Comparison of ENCODE assay signal across 13 cellular contexts in the genomic region with DNA sequence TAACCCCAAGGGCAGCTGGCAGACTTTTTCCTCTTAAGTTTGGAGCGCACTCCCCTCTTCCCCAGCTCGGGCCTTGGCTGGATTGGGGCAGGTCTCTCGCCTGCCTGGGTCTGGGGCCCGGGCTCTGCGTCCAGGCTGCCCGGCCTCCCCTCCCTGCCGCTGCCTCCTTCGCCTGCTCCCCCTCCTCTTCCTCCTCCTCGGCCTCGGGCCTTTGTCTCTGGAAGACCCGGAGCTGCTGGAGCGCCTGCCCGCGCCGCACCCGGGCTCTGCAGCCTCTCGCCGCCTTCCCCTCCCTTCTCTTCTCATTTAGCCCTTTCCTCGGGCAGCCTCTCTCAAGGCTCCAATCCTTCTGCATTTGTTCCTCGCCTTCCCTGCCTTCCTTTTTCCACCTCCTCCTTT.
DNase-seq lines count a peak whose midpoint lies in the region; ATAC-seq, FAIRE-seq and TF ChIP-seq lines count a peak whose summit lies in the region.
"Had no signal": no experiment of that assay in that cellular context is flagged by ENCODE, and none has a peak within 500 bp of the region (broad histone marks: within the 10 kb centered on the region; RNA-seq: fewer than 3 reads in every experiment).

No MANE protein-coding gene starts in this region.

- BruUV-seq in K562 (replicated peaks; lab: Mats Ljungman, UMichigan): no TSS peak

- CTCF ChIA-PET in K562 (lab: Yijun Ruan, JAX; ENCODE audit: low intra/inter-chr PET ratio): no interaction called here

- H3K18ac ChIP-seq in H9 (ENCODE audit: insufficient read length, low read depth, low read length): peak overlapping the region; percentile 47

- H3K27me3 ChIP-seq in H9 (ENCODE audit: insufficient read depth, low read length): no peaks in the 10 kb centered on the region; the same call in 1 of the 2 replicates
- no peaks in the 10 kb centered on the region for H3K27me3 ChIP-seq in K562 (ENCODE audit: control insufficient read depth in 2 of 2, insufficient read depth in 2 of 2, low read length in 2 of 2)
- H3K27me3 ChIP-seq in skeletal muscle tissue (ENCODE audit: control insufficient read depth in 3 of 3, insufficient read depth in 3 of 3, low read length in 3 of 3): no peaks in the 10 kb centered on the region

- H4K5ac ChIP-seq in H9 (ENCODE audit: insufficient read length, low read depth, low read length): no peak overlapping the region

- H3K4me1 Mint-ChIP-seq in H9: peaks cover 31 to 46% of the 10 kb centered on the region in 2 experiments

- TF ChIP-seq CTCF in H9 (conservative IDR thresholded peaks at IDR 0.05) (no peak), K562 (IDR thresholded peaks at IDR 0.05 in 2 of 3, conservative IDR thresholded peaks at IDR 0.05 in 1 of 3; ENCODE audit: insufficient read depth in 2 of 3, low read depth in 1 of 3, low read length in 3 of 3) (no peak)

- H3K9me3 Mint-ChIP-seq in H9: no peaks in the 10 kb centered on the region
- H3K9me3 Mint-ChIP-seq: effector memory CD8-positive, alpha-beta T cell had no signal

- H2BK12ac ChIP-seq in H9 (ENCODE audit: insufficient read length, low read depth, low read length): no peak overlapping the region

- TF ChIP-seq RAD21 in K562 (CRISPR knock-in tag; conservative IDR thresholded peaks at IDR 0.05 in 1 of 2, IDR thresholded peaks at IDR 0.05 in 1 of 2): no peak

- no peak overlapping the region for H3K23ac ChIP-seq in H9 (ENCODE audit: insufficient read length, low read depth, low read length)

- H3K79me1 ChIP-seq in H9 (ENCODE audit: insufficient read depth, low read depth, low read length, poor library complexity, severe bottlenecking): no peaks in the 10 kb centered on the region

- H2BK20ac ChIP-seq in H9 (ENCODE audit: low read depth, low read length, poor library complexity, severe bottlenecking): no peak overlapping the region

- H3K79me2 ChIP-seq in H9 (ENCODE audit: insufficient read depth, low read length) (no peaks in the 10 kb centered on the region), K562 (ENCODE audit: control insufficient read depth, insufficient read depth, low read length) (peaks cover 9% of the 10 kb centered on the region; the same call in 2 of the 3 replicates)

- FAIRE-seq in K562 (lab: Jason Lieb, UNC): no peak
- FAIRE-seq: TTC549 had no signal

- no peak overlapping the region for H4K8ac ChIP-seq in H9 (replicated peaks; ENCODE audit: insufficient read length, low read depth, low read length)

- no peak overlapping the region for H3K4ac ChIP-seq in H9 (ENCODE audit: low read depth, low read length)

- H2BK15ac ChIP-seq in H9 (ENCODE audit: low read depth, low read length): no peak overlapping the region

- H3K9ac ChIP-seq in H9 (ENCODE audit: extremely low read depth, insufficient read length, low read length): no peak overlapping the region
- peak overlapping the region; percentile 12 to 86; a peak in 3 of 4 replicates for H3K9ac ChIP-seq in K562 (ENCODE audit: insufficient read depth in 1 of 2, low read depth in 2 of 2, low read length in 2 of 2)
- peak overlapping the region in 1 of 3 donors; percentile 62 for H3K9ac ChIP-seq in skeletal muscle tissue (ENCODE audit: low read depth in 1 of 3, low read length in 3 of 3)

- H3K4me1 ChIP-seq in H9 (ENCODE audit: insufficient read depth, low read length) (no peaks in the 10 kb centered on the region; the same call in 1 of the 2 replicates), K562 (replicated peaks in 1 of 2; ENCODE audit: control insufficient read depth in 2 of 2, insufficient read depth in 2 of 2, low read length in 2 of 2) (peaks cover 38 to 77% of the 10 kb centered on the region in 2 experiments), skeletal muscle tissue (ENCODE audit: control insufficient read depth in 3 of 3, insufficient read depth in 3 of 3, low read length in 3 of 3) (peaks cover 5 to 8% (median 5%) of the 10 kb centered on the region in 3 donors)

- DNase-seq in H9 (peak; percentile 73), K562 (ENCODE audit: extremely low read depth in 1 of 4, low spot score in 3 of 4) (peak in 1 of 4 experiments; percentile 16), iPS-NIHi7 (ENCODE audit: extremely low spot score) (peak; percentile 59), activated gamma-delta T cell treated with Interleukin-2 at 50 U/mL for 16 hours (no peak), NCI-H82 (lab: John Stamatoyannopoulos, UW) (no peak)
- DNase-seq: effector memory CD8-positive, alpha-beta T cell; NCI-H748 treated with DMSO at 0.1 percent for 48 hours; stimulated activated naive CD4-positive, alpha-beta T cell treated with Interleukin-2 at 50 U/mL for 16 hours had no signal

- H3K4me3 ChIP-seq in K562 (no peak overlapping the region), skeletal muscle tissue (ENCODE audit: low read length in 3 of 3) (no peak overlapping the region)

- ATAC-seq in K562 (no peak), HG03039 (IDR thresholded peaks at IDR 0.05; ENCODE audit: unreplicated experiment) (no peak), GM21360 (IDR thresholded peaks at IDR 0.05; ENCODE audit: unreplicated experiment) (no peak)
- ATAC-seq: effector memory CD8-positive, alpha-beta T cell had no signal

- H3K4me3 Mint-ChIP-seq in H9: peak overlapping the region in 1 of 2 experiments; percentile 63; a peak in 4 of 5 replicates
- H3K4me3 Mint-ChIP-seq: effector memory CD8-positive, alpha-beta T cell had no signal

- no peak overlapping the region for H3K14ac ChIP-seq in H9 (ENCODE audit: insufficient read depth, low read length)

- no CpG with 5 or more reads among the region's 20 CpGs for WGBS in H9 (ENCODE audit: extremely low coverage, insufficient read length, low lambda C conversion rate)
- WGBS in K562 (ENCODE audit: insufficient coverage, low coverage, missing lambda C conversion rate): 50% methylated on average over 14 of the region's 20 CpGs

- in situ Hi-C loops in K562 (cut with MboI): no loop called here

- no peaks in the 10 kb centered on the region for H3K9me1 ChIP-seq in K562 (ENCODE audit: control insufficient read depth, insufficient read depth, low read length)

- no peak overlapping the region for H3K56ac ChIP-seq in H9 (ENCODE audit: insufficient read length, low read depth, low read length)

- no peak overlapping the region for H2AFZ ChIP-seq in H9 (ENCODE audit: low read length)
- H2AFZ ChIP-seq in K562 (ENCODE audit: low read depth, low read length): peak overlapping the region; percentile 80

- H2BK120ac ChIP-seq in H9 (ENCODE audit: low read depth, low read length, poor library complexity, severe bottlenecking): no peak overlapping the region

- H3K23me2 ChIP-seq in H9 (ENCODE audit: insufficient read length, low read depth, low read length, poor library complexity, severe bottlenecking): no peaks in the 10 kb centered on the region

- POLR2A ChIA-PET in K562 (lab: Yijun Ruan, JAX): interaction anchor here (0.6 to 0.7 kb wide), 2 partner anchors 47 to 1871 kb away, joined by 3 to 4 read pairs; no protein-coding TSS in a partner anchor

- peaks cover 29% of the 10 kb centered on the region for H3K27me3 Mint-ChIP-seq in H9 (ENCODE audit: low read depth)

- H3K27ac Mint-ChIP-seq in H9: peak overlapping the region in 1 of 3 experiments; percentile 79; a peak in 2 of 7 replicates

- H3K9me3 ChIP-seq in H9 (ENCODE audit: control insufficient read depth, low read depth, low read length): no peaks in the 10 kb centered on the region
- H3K9me3 ChIP-seq in K562 (replicated peaks; ENCODE audit: control insufficient read depth, insufficient read depth, low read depth, low read length): peaks cover 7% of the 10 kb centered on the region
- no peaks in the 10 kb centered on the region for H3K9me3 ChIP-seq in skeletal muscle tissue (ENCODE audit: control insufficient read depth in 3 of 3, low read length in 3 of 3)

- no peaks in the 10 kb centered on the region for H3K36me3 Mint-ChIP-seq in H9 (ENCODE audit: insufficient read depth in 1 of 3, low read depth in 3 of 3)

- intact Hi-C loops in K562 (cut with micrococcal nuclease): loop anchor here (10.0 kb wide), 2 partner anchors 192 to 228 kb away; a partner anchor contains a TSS

- H4K20me1 ChIP-seq in H9 (ENCODE audit: control insufficient read depth, insufficient read depth, insufficient read length) (no peaks in the 10 kb centered on the region), K562 (replicated peaks; ENCODE audit: control insufficient read depth, insufficient read depth, low read length) (no peaks in the 10 kb centered on the region)

- no peak overlapping the region for H4K91ac ChIP-seq in H9 (ENCODE audit: insufficient read length, low read depth, low read length)

- H3K36me3 ChIP-seq in K562 (ENCODE audit: control insufficient read depth, insufficient read depth, low read length) (no peaks in the 10 kb centered on the region), skeletal muscle tissue (ENCODE audit: control insufficient read depth in 3 of 3, insufficient read depth in 3 of 3, low read length in 3 of 3) (no peaks in the 10 kb centered on the region)

- H3K27ac ChIP-seq in H9 (ENCODE audit: insufficient read length, low read depth, low read length) (no peak overlapping the region), K562 (ENCODE audit: extremely low read depth, low read depth, low read length) (peak overlapping the region; percentile 31; the same call in 2 of the 3 replicates), skeletal muscle tissue (ENCODE audit: low read depth, low read length) (peak overlapping the region; percentile 47)
- H3K27ac ChIP-seq: C4-2B had no signal

- H2AK5ac ChIP-seq in H9 (ENCODE audit: insufficient read length, low read length): no peak overlapping the region

- no peak for TF ChIP-seq EP300 in K562 (IDR thresholded peaks at IDR 0.05; ENCODE audit: low read length)

- H3K4me2 ChIP-seq in H9 (ENCODE audit: insufficient read depth, insufficient read length, low read length) (peak overlapping the region; percentile 50), K562 (ENCODE audit: insufficient read depth, low read length) (no peak overlapping the region)

- TF ChIP-seq POLR2A in K562 (conservative IDR thresholded peaks at IDR 0.05): no peak

- H2BK5ac ChIP-seq in H9 (ENCODE audit: insufficient read length, low read length): no peak overlapping the region

- H3T11ph ChIP-seq in H9 (ENCODE audit: low read length): no peak overlapping the region

TF ChIP-seq in K562, 482 proteins besides CTCF, POLR2A, EP300 and RAD21 (continues in another document):
- TF ChIP-seq, protein P1, sequence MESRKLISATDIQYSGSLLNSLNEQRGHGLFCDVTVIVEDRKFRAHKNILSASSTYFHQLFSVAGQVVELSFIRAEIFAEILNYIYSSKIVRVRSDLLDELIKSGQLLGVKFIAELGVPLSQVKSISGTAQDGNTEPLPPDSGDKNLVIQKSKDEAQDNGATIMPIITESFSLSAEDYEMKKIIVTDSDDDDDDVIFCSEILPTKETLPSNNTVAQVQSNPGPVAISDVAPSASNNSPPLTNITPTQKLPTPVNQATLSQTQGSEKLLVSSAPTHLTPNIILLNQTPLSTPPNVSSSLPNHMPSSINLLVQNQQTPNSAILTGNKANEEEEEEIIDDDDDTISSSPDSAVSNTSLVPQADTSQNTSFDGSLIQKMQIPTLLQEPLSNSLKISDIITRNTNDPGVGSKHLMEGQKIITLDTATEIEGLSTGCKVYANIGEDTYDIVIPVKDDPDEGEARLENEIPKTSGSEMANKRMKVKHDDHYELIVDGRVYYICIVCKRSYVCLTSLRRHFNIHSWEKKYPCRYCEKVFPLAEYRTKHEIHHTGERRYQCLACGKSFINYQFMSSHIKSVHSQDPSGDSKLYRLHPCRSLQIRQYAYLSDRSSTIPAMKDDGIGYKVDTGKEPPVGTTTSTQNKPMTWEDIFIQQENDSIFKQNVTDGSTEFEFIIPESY (CRISPR knock-in tag; IDR thresholded peaks at IDR 0.05): peak; percentile 94

Comparison
In these comparisons a context has a peak if more than half of its experiments do, and no peak if none do; other contexts are left out.
1. DNase-seq: peak in H9 (single experiment) and iPS-NIHi7 (single experiment); none in activated gamma-delta T cell treated with Interleukin-2 at 50 U/mL for 16 hours (single experiment) and NCI-H82 (single experiment).